33 cellular contexts compared by ENCODE assay signal in the genomic region with DNA sequence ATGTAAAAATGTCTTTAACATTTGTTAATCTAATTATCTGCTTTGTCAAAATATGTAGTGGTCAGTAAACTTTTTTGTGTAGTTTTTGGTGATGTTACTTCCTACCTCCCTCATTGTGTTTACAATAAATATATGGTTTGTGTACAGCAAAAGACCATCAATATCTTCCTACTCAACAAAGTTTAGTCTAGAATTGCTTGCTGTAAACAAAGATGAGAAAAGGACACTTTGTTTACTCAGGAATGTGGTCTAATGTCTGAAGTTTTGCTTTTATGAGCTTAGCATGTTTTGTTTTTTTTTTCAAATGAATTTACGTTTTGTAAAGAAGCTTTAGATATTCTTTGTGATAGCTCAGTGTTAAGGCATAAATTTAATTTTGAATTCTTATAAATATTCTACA.
DNase-seq lines count a peak whose midpoint lies in the region; FAIRE-seq and TF ChIP-seq lines count a peak whose summit lies in the region.
"Had no signal": no experiment of that assay in that cellular context is flagged by ENCODE, and none has a peak within 500 bp of the region (broad histone marks: within the 10 kb centered on the region; RNA-seq: fewer than 3 reads in every experiment).

No MANE protein-coding gene starts in this region.

- no peak overlapping the region for H4K8ac ChIP-seq in mesenchymal stem cell (ENCODE audit: low read length)
- no peak overlapping the region for H4K8ac ChIP-seq in neuronal stem cell (ENCODE audit: low read depth, low read length)

- H3K79me1 ChIP-seq in mesenchymal stem cell (replicated peaks; ENCODE audit: low read length, poor library complexity, severe bottlenecking), result no peaks in the 10 kb centered on the region
- H3K79me1 ChIP-seq in neuronal stem cell (ENCODE audit: low read depth, low read length), result no peaks in the 10 kb centered on the region

- H3K36me3 ChIP-seq in hepatocyte (replicated peaks; ENCODE audit: insufficient read depth, low read depth) (no peaks in the 10 kb centered on the region), mesenchymal stem cell (ENCODE audit: control insufficient read depth in 1 of 2, insufficient read depth in 2 of 2, low read depth in 1 of 2, low read length in 2 of 2) (no peaks in the 10 kb centered on the region), neuronal stem cell (replicated peaks in 1 of 2; ENCODE audit: control insufficient read depth in 2 of 2, insufficient read depth in 2 of 2, low read length in 2 of 2) (no peaks in the 10 kb centered on the region), stomach (no peaks in the 10 kb centered on the region)
- H3K36me3 ChIP-seq: BE2C; BLaER1; BLaER1 treated with 17β-estradiol and CSF1 and Interleukin-3, amounts not matched to agents 10 nM and 100 nM had no signal

- H2BK12ac ChIP-seq in mesenchymal stem cell (ENCODE audit: low read length in 2 of 2), result no peak overlapping the region
- no peak overlapping the region for H2BK12ac ChIP-seq in neuronal stem cell (ENCODE audit: low read length)

- H2BK5ac ChIP-seq in mesenchymal stem cell (ENCODE audit: low read depth, low read length, poor library complexity, severe bottlenecking) (no peak overlapping the region), neuronal stem cell (ENCODE audit: low read length) (no peak overlapping the region)

- H3K9me3 ChIP-seq in hepatocyte (ENCODE audit: low read depth) (no peaks in the 10 kb centered on the region), mesenchymal stem cell (ENCODE audit: control insufficient read depth, low read length) (no peaks in the 10 kb centered on the region), neuronal stem cell (replicated peaks in 1 of 2; ENCODE audit: control insufficient read depth in 2 of 2, insufficient read depth in 1 of 2, low read depth in 1 of 2, low read length in 2 of 2) (no peaks in the 10 kb centered on the region), stomach (no peaks in the 10 kb centered on the region)
- H3K9me3 ChIP-seq: A549, BE2C, BLaER1, Caco-2 had no signal

- H3K23ac ChIP-seq in mesenchymal stem cell (ENCODE audit: low read length in 2 of 2) (no peak overlapping the region), neuronal stem cell (ENCODE audit: low read depth, low read length, poor library complexity) (no peak overlapping the region)

- TF ChIP-seq EP300 in stomach (IDR thresholded peaks at IDR 0.05), result no peak

- H3K18ac ChIP-seq in mesenchymal stem cell (ENCODE audit: low read depth in 1 of 2, low read length in 2 of 2) (no peak overlapping the region), neuronal stem cell (ENCODE audit: low read length) (no peak overlapping the region)

- H3K4me1 ChIP-seq in hepatocyte (ENCODE audit: insufficient read depth) (no peaks in the 10 kb centered on the region), mesenchymal stem cell (ENCODE audit: control insufficient read depth, insufficient read depth, low read depth, low read length) (no peaks in the 10 kb centered on the region), neuronal stem cell (ENCODE audit: control insufficient read depth in 2 of 2, insufficient read depth in 1 of 2, low read depth in 1 of 2, low read length in 2 of 2) (no peaks in the 10 kb centered on the region), stomach (no peaks in the 10 kb centered on the region)
- H3K4me1 ChIP-seq: A549, BE2C, BLaER1, Caco-2 had no signal

- no peak overlapping the region for H3K4me2 ChIP-seq in hepatocyte
- H3K4me2 ChIP-seq in mesenchymal stem cell (ENCODE audit: low read length, poor library complexity, severe bottlenecking), result no peak overlapping the region
- no peak overlapping the region for H3K4me2 ChIP-seq in neuronal stem cell (ENCODE audit: insufficient read depth, low read length, poor library complexity, severe bottlenecking)
- H3K4me2 ChIP-seq: A549; BLaER1; BLaER1 treated with 17β-estradiol and CSF1 and Interleukin-3, amounts not matched to agents 10 nM and 100 nM had no signal

- no peak overlapping the region for H4K91ac ChIP-seq in mesenchymal stem cell (ENCODE audit: low read length)
- H4K91ac ChIP-seq in neuronal stem cell (ENCODE audit: low read depth, low read length, poor library complexity), result no peak overlapping the region

- DNase-seq in hepatocyte (ENCODE audit: low spot score) (no peak), mesenchymal stem cell (peak; percentile 58), neuronal stem cell (ENCODE audit: low spot score) (no peak), activated T-cell treated with anti-CD3 and anti-CD28 coated beads for 4 hours (no peak), stomach (no peak)
- DNase-seq: 8988T; ACHN; AML-193; BE2C; C1 segment of cervical spinal cord; Caco-2; Calu3; CD4-positive, alpha-beta memory T cell; CD4-positive, alpha-beta T cell; CD4-positive, CD25-positive, alpha-beta regulatory T cell; CD8-positive, alpha-beta memory T cell; CD8-positive, alpha-beta T cell; COR-L47; DMS 273 treated with DMSO at 0.1 percent for 48 hours; DMS153; DMS53; DMS79; DMS79 treated with DMSO at 0.1 percent for 48 hours; DND-41; EL had no signal

- no peaks in the 10 kb centered on the region for H4K20me1 ChIP-seq in hepatocyte (ENCODE audit: insufficient read depth, poor library complexity, severe bottlenecking)
- H4K20me1 ChIP-seq: BLaER1; BLaER1 treated with 17β-estradiol and CSF1 and Interleukin-3, amounts not matched to agents 10 nM and 100 nM had no signal

- WGBS in hepatocyte (ENCODE audit: low lambda C conversion rate, missing lambda C conversion rate), result 42% methylated on average over 1 of the region's 1 CpG
- no CpG with 5 or more reads among the region's 1 CpG for WGBS in mesenchymal stem cell
- WGBS in neuronal stem cell (ENCODE audit: extremely low coverage in 2 of 2, insufficient read length in 2 of 2, insufficient replicate concordance in 1 of 2), 2 donors, result no CpG with 5 or more reads among the region's 1 CpG
- 53 to 71% (median 68%) methylated on average over 1 of the region's 1 CpG for WGBS in stomach, 5 donors

- H2BK15ac ChIP-seq in mesenchymal stem cell (ENCODE audit: low read depth, poor library complexity, severe bottlenecking), result no peak overlapping the region
- H2BK15ac ChIP-seq in neuronal stem cell (ENCODE audit: low read length), result no peak overlapping the region

- TF ChIP-seq CTCF in hepatocyte (IDR thresholded peaks at IDR 0.05; ENCODE audit: poor library complexity), result no peak
- TF ChIP-seq CTCF in stomach (IDR thresholded peaks at IDR 0.05), result no peak

- H3K27ac ChIP-seq in hepatocyte (peak overlapping the region; percentile 26), mesenchymal stem cell (ENCODE audit: low read length, poor library complexity, severe bottlenecking) (no peak overlapping the region), neuronal stem cell (replicated peaks; ENCODE audit: low read length) (no peak overlapping the region), stomach (no peak overlapping the region)
- H3K27ac ChIP-seq: 22Rv1; A549; BLaER1; BLaER1 treated with 17β-estradiol and CSF1 and Interleukin-3, amounts not matched to agents 10 nM and 100 nM; C4-2B had no signal

- TF ChIP-seq POLR2A in stomach (IDR thresholded peaks at IDR 0.05), result no peak

- H3K9me2 ChIP-seq in hepatocyte (replicated peaks; ENCODE audit: insufficient read depth), result no peaks in the 10 kb centered on the region

- intact Hi-C loops in stomach (cut with DNase I; ENCODE audit: low total_unique reads), result no loop called here

- H2BK120ac ChIP-seq in mesenchymal stem cell (ENCODE audit: low read depth, low read length) (no peak overlapping the region), neuronal stem cell (ENCODE audit: low read depth, low read length) (no peak overlapping the region)

- no peak overlapping the region for H2AFZ ChIP-seq in hepatocyte
- no peak overlapping the region for H2AFZ ChIP-seq in mesenchymal stem cell (ENCODE audit: low read depth, low read length)
- H2AFZ ChIP-seq in neuronal stem cell (ENCODE audit: low read length), result no peak overlapping the region

- no peaks in the 10 kb centered on the region for H3K27me3 ChIP-seq in hepatocyte
- H3K27me3 ChIP-seq in mesenchymal stem cell (ENCODE audit: control insufficient read depth in 1 of 2, insufficient read depth in 1 of 2, low read length in 2 of 2), result no peaks in the 10 kb centered on the region
- no peaks in the 10 kb centered on the region for H3K27me3 ChIP-seq in neuronal stem cell (ENCODE audit: control insufficient read depth in 3 of 3, insufficient read depth in 3 of 3, low read depth in 1 of 3, low read length in 3 of 3)
- H3K27me3 ChIP-seq in stomach, result no peaks in the 10 kb centered on the region
- H3K27me3 ChIP-seq: BE2C; BLaER1; BLaER1 treated with 17β-estradiol and CSF1 and Interleukin-3, amounts not matched to agents 10 nM and 100 nM had no signal

- FAIRE-seq in endometrium (lab: Jason Lieb, UNC), result peak; percentile 92
- FAIRE-seq: A204.1, A549, D721Med had no signal

- H3K79me2 ChIP-seq in hepatocyte, result no peaks in the 10 kb centered on the region

- no peak overlapping the region for H3K9ac ChIP-seq in mesenchymal stem cell (ENCODE audit: low read length)
- H3K9ac ChIP-seq in neuronal stem cell (ENCODE audit: low read depth, low read length, poor library complexity), result no peak overlapping the region
- H3K9ac ChIP-seq: BLaER1; BLaER1 treated with 17β-estradiol and CSF1 and Interleukin-3, amounts not matched to agents 10 nM and 100 nM had no signal

- H2AK5ac ChIP-seq in mesenchymal stem cell (ENCODE audit: low read length, severe bottlenecking) (no peak overlapping the region), neuronal stem cell (ENCODE audit: low read depth, low read length) (no peak overlapping the region)

- no peak overlapping the region for H3K4me3 ChIP-seq in hepatocyte
- H3K4me3 ChIP-seq in mesenchymal stem cell (ENCODE audit: insufficient read depth in 1 of 2, low read depth in 1 of 2, low read length in 2 of 2), result no peak overlapping the region
- no peak overlapping the region for H3K4me3 ChIP-seq in neuronal stem cell (ENCODE audit: low read length in 2 of 2)
- no peak overlapping the region for H3K4me3 ChIP-seq in stomach
- H3K4me3 ChIP-seq: A549; BLaER1; BLaER1 treated with 17β-estradiol and CSF1 and Interleukin-3, amounts not matched to agents 10 nM and 100 nM had no signal

- H3K4ac ChIP-seq in mesenchymal stem cell (ENCODE audit: low read depth in 1 of 2, low read length in 2 of 2), result no peak overlapping the region
- no peak overlapping the region for H3K4ac ChIP-seq in neuronal stem cell (ENCODE audit: low read length)

- H3K14ac ChIP-seq in mesenchymal stem cell (ENCODE audit: low read length in 2 of 2) (no peak overlapping the region), neuronal stem cell (ENCODE audit: low read length) (no peak overlapping the region)
